ENCODE assay signal across 11 cellular contexts in genomic region chr16:68319185-68319908, GRCh38. TPM values are rescaled to one million over a fixed set of nuclear protein-coding genes. Genes with fewer than 3 reads are reported as not detected.
DNase-seq lines count a peak whose midpoint lies in the region; ATAC-seq, FAIRE-seq and TF ChIP-seq lines count a peak whose summit lies in the region.
"Had no signal": no experiment of that assay in that cellular context is flagged by ENCODE, and none has a peak within 500 bp of the region (broad histone marks: within the 10 kb centered on the region; RNA-seq: fewer than 3 reads in every experiment).

No MANE protein-coding gene starts in this region.

- TF ChIP-seq POLR2A in GM12892 (IDR thresholded peaks at IDR 0.05; ENCODE audit: low read depth, low read length), result no peak
- TF ChIP-seq POLR2A in lower leg skin (IDR thresholded peaks at IDR 0.05), result no peak
- TF ChIP-seq POLR2A in GM12891 (IDR thresholded peaks at IDR 0.05; ENCODE audit: low read depth, low read length), result no peak

- 84 to 92% methylated on average over 6 of the region's 6 CpGs for WGBS in lower leg skin, 2 donors

- peak; percentile 84 for FAIRE-seq in GM12892 (lab: Jason Lieb, UNC)
- no peak for FAIRE-seq in GM12891 (lab: Jason Lieb, UNC)

- TF ChIP-seq CTCF in lower leg skin (IDR thresholded peaks at IDR 0.05), result no peak

- H3K4me3 ChIP-seq in lower leg skin (ENCODE audit: low read depth, poor library complexity, severe bottlenecking), result no peak overlapping the region

- peak; percentile 96 for ATAC-seq in HG02610 (IDR thresholded peaks at IDR 0.05; ENCODE audit: unreplicated experiment)
- ATAC-seq: HCT116 had no signal

- DNase-seq in GM12892 (ENCODE audit: insufficient read length), result peak; percentile 33
- peak; percentile 64 for DNase-seq in activated CD8-positive, alpha-beta memory T cell treated with anti-CD3 and anti-CD28 coated beads, Interleukin-2, amount 50 U/mL, for 48 hours
- DNase-seq in stimulated activated CD4-positive, alpha-beta T cell treated with anti-CD3 and anti-CD28 coated beads, Interleukin-12 subunit alpha, Interleukin-12 subunit beta, amount 100 ng/mL, for 48 hours (ENCODE audit: low read depth in 2 of 3, low spot score in 1 of 3), result peak; percentile 26 to 42 (median 32)
- no peak for DNase-seq in retina
- no peak for DNase-seq in lower leg skin (ENCODE audit: low spot score in 2 of 2)
- DNase-seq in RKO (ENCODE audit: low spot score), result no peak
- DNase-seq in GM12891 (ENCODE audit: insufficient read length, low spot score), result no peak
- DNase-seq: Calu3, head of caudate nucleus had no signal

- intact Hi-C loops in lower leg skin (cut with DNase I; ENCODE audit: low total_unique reads), result no loop called here

TF ChIP-seq in GM12891, 5 proteins besides CTCF, POLR2A, EP300 and RAD21:
- no peak for TF ChIP-seq TAF1 (IDR thresholded peaks at IDR 0.05; ENCODE audit: low read depth, low read length)
- no peak for TF ChIP-seq POLR2AphosphoS5 (IDR thresholded peaks at IDR 0.05; ENCODE audit: low read depth, low read length)

RNA-seq across cellular contexts. Expression of gene PRMT7, which starts 8.5 kb away (rescaled TPM):
- polyA plus RNA-seq in GM12892 (2012; ENCODE audit: missing spikeins), result 39.4 TPM
- 10 to 100 TPM; 29.9 to 62.4 (median 45.9) TPM for total RNA-seq in lower leg skin
- 49.7 TPM for polyA plus RNA-seq in GM12891 (2012; ENCODE audit: low read depth, missing spikeins)

RNA-seq across cellular contexts. Expression of gene SLC7A6OS, which starts 8.6 kb away (rescaled TPM):
- polyA plus RNA-seq in GM12892 (2012; ENCODE audit: missing spikeins), result 14.9 TPM
- total RNA-seq in lower leg skin, result 10 to 100 TPM; 10.1 to 14.9 (median 11.0) TPM
- polyA plus RNA-seq in GM12891 (2012; ENCODE audit: low read depth, missing spikeins), result 14.2 TPM

RNA-seq across cellular contexts. Expression of gene SLC7A6, which starts 55.0 kb away (rescaled TPM):
- 32.2 TPM for polyA plus RNA-seq in GM12892 (2012; ENCODE audit: missing spikeins)
- 10 to 100 TPM; 23.4 to 55.6 (median 37.4) TPM for total RNA-seq in lower leg skin
- polyA plus RNA-seq in GM12891 (2012; ENCODE audit: low read depth, missing spikeins), result 27.0 TPM

Comparison
In these comparisons a context has a peak if more than half of its experiments do, and no peak if none do; other contexts are left out.
1. DNase-seq: peak in GM12892 (single experiment), activated CD8-positive, alpha-beta memory T cell treated with anti-CD3 and anti-CD28 coated beads, Interleukin-2, amount 50 U/mL, for 48 hours (single experiment) and stimulated activated CD4-positive, alpha-beta T cell treated with anti-CD3 and anti-CD28 coated beads, Interleukin-12 subunit alpha, Interleukin-12 subunit beta, amount 100 ng/mL, for 48 hours (3 of 3); none in retina (single experiment), lower leg skin (0 of 2), RKO (single experiment) and GM12891 (single experiment).